ENCODE assay signal across 1 cellular context in genomic region chr19:35549879-35550523, GRCh38.
TF ChIP-seq lines count a peak whose summit lies in the region.

No MANE protein-coding gene starts in this region.

TF ChIP-seq in A549, 52 proteins besides CTCF, POLR2A, EP300 and RAD21 (continued from another document):
- TF ChIP-seq, protein P1, sequence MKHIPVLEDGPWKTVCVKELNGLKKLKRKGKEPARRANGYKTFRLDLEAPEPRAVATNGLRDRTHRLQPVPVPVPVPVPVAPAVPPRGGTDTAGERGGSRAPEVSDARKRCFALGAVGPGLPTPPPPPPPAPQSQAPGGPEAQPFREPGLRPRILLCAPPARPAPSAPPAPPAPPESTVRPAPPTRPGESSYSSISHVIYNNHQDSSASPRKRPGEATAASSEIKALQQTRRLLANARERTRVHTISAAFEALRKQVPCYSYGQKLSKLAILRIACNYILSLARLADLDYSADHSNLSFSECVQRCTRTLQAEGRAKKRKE (CRISPR knock-in tag; IDR thresholded peaks at IDR 0.05; ENCODE audit: low read depth): no peak
- TF ChIP-seq POLR2AphosphoS2 (conservative IDR thresholded peaks at IDR 0.05; ENCODE audit: low read length): no peak
TF ChIP-seq in A549: peak in this region for 2.
